In genomic region chr19:532578-533484, GRCh38 we compare ENCODE assay signal across 1 cellular context.
TF ChIP-seq lines count a peak whose summit lies in the region.

No MANE protein-coding gene starts in this region.

TF ChIP-seq in HepG2, 621 proteins besides CTCF, POLR2A, EP300 and RAD21 (continued from another document and continues in another):
- TF ChIP-seq AFF4 (CRISPR knock-in tag; IDR thresholded peaks at IDR 0.05) (no peak), KAT8 (CRISPR knock-in tag; IDR thresholded peaks at IDR 0.05) (peak; percentile 20; the same call in 1 of the 2 replicates), HNF4A (CRISPR knock-in tag; IDR thresholded peaks at IDR 0.05) (peak; percentile 67), PPARG (CRISPR knock-in tag; conservative IDR thresholded peaks at IDR 0.05) (no peak), ZXDC (CRISPR knock-in tag; IDR thresholded peaks at IDR 0.05) (no peak), ZNF468 (CRISPR knock-in tag; IDR thresholded peaks at IDR 0.05) (no peak), SNAI1 (CRISPR knock-in tag; IDR thresholded peaks at IDR 0.05; ENCODE audit: borderline replicate concordance) (no peak; the same call in 1 of the 2 replicates), SPEN (CRISPR knock-in tag; IDR thresholded peaks at IDR 0.05; ENCODE audit: low read depth) (0 out of 2 replicates have a peak, but pooled peaks have one; percentile 40), EZH2 (conservative IDR thresholded peaks at IDR 0.05; ENCODE audit: low read depth, low read length) (no peak), AKAP8 (CRISPR knock-in tag; IDR thresholded peaks at IDR 0.05) (no peak), ZNF34 (CRISPR knock-in tag; IDR thresholded peaks at IDR 0.05; ENCODE audit: borderline replicate concordance) (no peak), ZNF614 (CRISPR knock-in tag; IDR thresholded peaks at IDR 0.05; ENCODE audit: borderline replicate concordance) (no peak), NCOA5 (CRISPR knock-in tag; IDR thresholded peaks at IDR 0.05) (no peak), PAXIP1 (CRISPR knock-in tag; conservative IDR thresholded peaks at IDR 0.05) (peak; percentile 77), ZNF513 (CRISPR knock-in tag; conservative IDR thresholded peaks at IDR 0.05) (no peak), U2AF2 (IDR thresholded peaks at IDR 0.05; ENCODE audit: low read depth, low read length) (no peak), CBFB (CRISPR knock-in tag; IDR thresholded peaks at IDR 0.05) (no peak), NR1H2 (CRISPR knock-in tag; IDR thresholded peaks at IDR 0.05; ENCODE audit: borderline replicate concordance, low read depth) (no peak), ZNF326 (CRISPR knock-in tag; IDR thresholded peaks at IDR 0.05; ENCODE audit: borderline replicate concordance) (no peak), PLRG1 (conservative IDR thresholded peaks at IDR 0.05) (no peak), ZNF484 (CRISPR knock-in tag; IDR thresholded peaks at IDR 0.05; ENCODE audit: borderline replicate concordance, low read depth) (no peak), ZBTB46 (CRISPR knock-in tag; IDR thresholded peaks at IDR 0.05; ENCODE audit: borderline replicate concordance) (no peak), ZSCAN5A (CRISPR knock-in tag; IDR thresholded peaks at IDR 0.05; ENCODE audit: borderline replicate concordance) (no peak), MEIS2 (CRISPR knock-in tag; IDR thresholded peaks at IDR 0.05) (no peak; the same call in 1 of the 2 replicates), MBD4 (IDR thresholded peaks at IDR 0.05; ENCODE audit: borderline replicate concordance, low read length) (no peak), CBX2 (IDR thresholded peaks at IDR 0.05; ENCODE audit: low read depth, low read length) (no peak), CBX2 (CRISPR knock-in tag; IDR thresholded peaks at IDR 0.05; ENCODE audit: low read depth) (no peak), NR2C2 (CRISPR knock-in tag; IDR thresholded peaks at IDR 0.05; ENCODE audit: borderline replicate concordance) (peak; percentile 74), ZNF281 (CRISPR knock-in tag; IDR thresholded peaks at IDR 0.05; ENCODE audit: borderline replicate concordance) (no peak), PCBP2 (optimal IDR thresholded peaks at IDR 0.05; ENCODE audit: low read depth, low read length, poor library complexity, severe bottlenecking) (no peak), PRDM10 (CRISPR knock-in tag; IDR thresholded peaks at IDR 0.05; ENCODE audit: low read depth) (no peak), ZNF772 (CRISPR knock-in tag; IDR thresholded peaks at IDR 0.05) (no peak), MTF1 (CRISPR knock-in tag; IDR thresholded peaks at IDR 0.05) (0 out of 2 replicates have a peak, but pooled peaks have one; percentile 14), CCAR2 (optimal IDR thresholded peaks at IDR 0.05; ENCODE audit: low read depth, low read length) (no peak)
